Comparison of ENCODE assay signal across 10 cellular contexts in genomic region chr1:32988665-32989064, GRCh38. TPM values are rescaled to one million over a fixed set of nuclear protein-coding genes. Genes with fewer than 3 reads are reported as not detected.
DNase-seq lines count a peak whose midpoint lies in the region; ATAC-seq and TF ChIP-seq lines count a peak whose summit lies in the region.
"Had no signal": no experiment of that assay in that cellular context is flagged by ENCODE, and none has a peak within 500 bp of the region (broad histone marks: within the 10 kb centered on the region; RNA-seq: fewer than 3 reads in every experiment).

No MANE protein-coding gene starts in this region.

- H2AFZ ChIP-seq in KMS-11 (ENCODE audit: low read depth): peak overlapping the region; percentile 38; the same call in 1 of the 2 replicates

- peaks cover 51% of the 10 kb centered on the region for H3K4me1 Mint-ChIP-seq in chondrocyte (ENCODE audit: low read depth)

- no peaks in the 10 kb centered on the region for H3K36me3 ChIP-seq in KMS-11 (ENCODE audit: insufficient read depth)
- no peaks in the 10 kb centered on the region for H3K36me3 ChIP-seq in mesodermal cell (ENCODE audit: control insufficient read depth, insufficient read depth, low read length)

- no peaks in the 10 kb centered on the region for H3K36me3 Mint-ChIP-seq in chondrocyte (ENCODE audit: low read depth)

- peak overlapping the region; percentile 28; the same call in 1 of the 2 replicates for H3K9ac ChIP-seq in KMS-11

- H3K4me3 Mint-ChIP-seq in chondrocyte (ENCODE audit: unreplicated experiment): no peak overlapping the region

- ATAC-seq in HG03432 (IDR thresholded peaks at IDR 0.05; ENCODE audit: unreplicated experiment) (no peak), HG03108 (IDR thresholded peaks at IDR 0.05; ENCODE audit: unreplicated experiment) (no peak)

- H3K4me1 ChIP-seq in KMS-11 (ENCODE audit: low read depth, poor library complexity, severe bottlenecking) (peaks cover 98% of the 10 kb centered on the region), mesodermal cell (ENCODE audit: control insufficient read depth, insufficient read depth, low read length, poor library complexity, severe bottlenecking) (peaks cover 33% of the 10 kb centered on the region)

- H3K27me3 ChIP-seq in KMS-11 (ENCODE audit: insufficient read depth, low read depth): no peaks in the 10 kb centered on the region

- H3K27me3 Mint-ChIP-seq in chondrocyte (ENCODE audit: low read depth): no peaks in the 10 kb centered on the region

- H3K27ac ChIP-seq in KMS-11 (peak overlapping the region; percentile 62), mesodermal cell (ENCODE audit: low read depth, low read length, severe bottlenecking) (peak overlapping the region; percentile 70)

- H3K4me3 ChIP-seq in KMS-11 (IDR thresholded peaks at IDR 0.05; ENCODE audit: insufficient read depth, low read depth, low read length) (no peak overlapping the region), mesodermal cell (ENCODE audit: extremely low read depth, insufficient read depth, low read length, poor library complexity, severe bottlenecking) (no peak overlapping the region)

- no peaks in the 10 kb centered on the region for H4K20me1 ChIP-seq in KMS-11 (ENCODE audit: insufficient read depth)

- peak overlapping the region; percentile 69 for H3K4me2 ChIP-seq in KMS-11

- H3K79me2 ChIP-seq in KMS-11 (ENCODE audit: insufficient read depth, low read depth): no peaks in the 10 kb centered on the region

- DNase-seq in A172 (ENCODE audit: low spot score): peak; percentile 39
- DNase-seq in chondrocyte (ENCODE audit: low spot score): no peak
- no peak for DNase-seq in cerebellar nuclear complex (lab: John Stamatoyannopoulos, UW)
- DNase-seq in DMS114 treated with DMSO at 0.1 percent for 48 hours (lab: John Stamatoyannopoulos, UW; ENCODE audit: unreplicated experiment): no peak
- DNase-seq: activated CD4-positive, alpha-beta T cell treated with anti-CD3 and anti-CD28 coated beads, Interleukin-2, amount 50 U/mL, for 1 hour; effector CD8-positive, alpha-beta T cell had no signal

- H3K27ac Mint-ChIP-seq in chondrocyte (ENCODE audit: unreplicated experiment): peak overlapping the region; percentile 95

- H3K9me3 ChIP-seq in mesodermal cell (ENCODE audit: control insufficient read depth, low read length): no peaks in the 10 kb centered on the region

- no peak for TF ChIP-seq CTCF in KMS-11 (conservative IDR thresholded peaks at IDR 0.05; ENCODE audit: low read depth, low read length)
- no peak for TF ChIP-seq CTCF in chondrocyte (IDR thresholded peaks at IDR 0.05)

- no peaks in the 10 kb centered on the region for H3K9me3 Mint-ChIP-seq in chondrocyte (ENCODE audit: low read depth)

RNA-seq across cellular contexts. Expression of gene RNF19B, which starts 24.1 kb away (rescaled TPM):
- 7.4 and 7.9 TPM in 2 replicates for total RNA-seq in A172 (2014; rRNA removed; shearing (Covaris generic))
- total RNA-seq in chondrocyte: 15.5 to 17.6 TPM (median 17.4 TPM) in 3 replicates
- 13.0 TPM for polyA plus RNA-seq in mesodermal cell (2013, experiment 1 of 2)
- polyA plus RNA-seq in mesodermal cell (2013, experiment 2 of 2): 11.7 TPM

RNA-seq across cellular contexts. Expression of gene AK2, which starts 48.0 kb away (rescaled TPM):
- 160 and 171 TPM in 2 replicates for total RNA-seq in A172 (2014; rRNA removed; shearing (Covaris generic))
- 86.1 to 98.9 TPM (median 94.9 TPM) in 3 replicates for total RNA-seq in chondrocyte
- polyA plus RNA-seq in mesodermal cell (2013, experiment 1 of 2): 79.2 TPM
- 68.7 TPM for polyA plus RNA-seq in mesodermal cell (2013, experiment 2 of 2)
